In the genomic region with DNA sequence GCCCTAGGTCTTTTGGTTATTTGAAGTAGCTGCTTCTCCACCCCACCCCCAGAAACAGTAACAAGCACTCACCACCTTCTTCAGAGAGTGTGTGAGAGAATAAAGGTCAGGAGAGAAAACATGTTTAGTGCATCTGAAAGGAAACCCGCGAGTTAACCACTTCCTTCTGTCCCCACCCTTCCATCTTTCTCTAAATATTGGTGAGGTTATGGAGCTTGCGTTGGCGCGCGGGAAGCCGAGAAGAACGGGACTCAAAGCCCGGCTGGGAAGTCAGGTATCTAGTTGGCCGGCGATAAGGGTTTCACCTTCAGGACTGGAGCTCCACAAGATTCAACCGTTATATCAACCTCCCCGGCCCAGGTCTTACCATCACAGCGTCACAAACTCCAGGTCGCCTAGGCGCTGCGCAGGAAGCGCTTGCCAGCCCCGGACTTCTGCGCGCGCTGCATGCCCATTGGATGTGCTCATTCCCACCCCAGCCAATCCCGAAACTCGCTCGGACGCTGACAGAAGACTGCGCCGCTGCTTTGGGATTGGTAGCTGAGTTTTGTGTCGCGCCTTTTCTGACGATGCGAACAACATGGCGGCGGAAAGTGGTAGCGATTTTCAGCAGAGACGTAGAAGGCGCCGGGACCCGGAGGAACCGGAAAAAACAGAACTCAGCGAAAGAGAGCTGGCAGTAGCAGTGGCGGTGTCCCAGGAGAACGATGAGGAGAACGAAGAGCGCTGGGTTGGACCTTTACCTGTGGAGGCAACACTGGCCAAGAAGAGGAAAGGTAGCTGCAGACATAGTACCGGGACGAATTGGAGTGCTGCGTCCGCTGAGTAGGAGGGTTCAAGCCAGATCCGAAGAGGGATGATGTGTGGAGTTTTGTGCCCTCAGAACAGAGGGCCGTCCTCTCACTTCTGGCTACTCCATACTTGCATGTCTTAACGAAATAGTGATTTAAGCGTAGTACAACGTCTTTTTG, we compare ENCODE assay signal across 8 cellular contexts. TPM values are rescaled to one million over a fixed set of nuclear protein-coding genes. Genes with fewer than 3 reads are reported as not detected.
DNase-seq lines count a peak whose midpoint lies in the region; ATAC-seq, FAIRE-seq and TF ChIP-seq lines count a peak whose summit lies in the region.

A gene with protein sequence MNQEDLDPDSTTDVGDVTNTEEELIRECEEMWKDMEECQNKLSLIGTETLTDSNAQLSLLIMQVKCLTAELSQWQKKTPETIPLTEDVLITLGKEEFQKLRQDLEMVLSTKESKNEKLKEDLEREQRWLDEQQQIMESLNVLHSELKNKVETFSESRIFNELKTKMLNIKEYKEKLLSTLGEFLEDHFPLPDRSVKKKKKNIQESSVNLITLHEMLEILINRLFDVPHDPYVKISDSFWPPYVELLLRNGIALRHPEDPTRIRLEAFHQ (minus strand): TSS at position 438 of the 971 bp plus-strand sequence. CDS start 8,261 bp downstream, outside the sequence.
Gene PPWD1 (plus strand): TSS at position 566 of the 971 bp plus-strand sequence. CDS start 15 bp downstream, at position 581.

- H3K4me1 Mint-ChIP-seq in chondrocyte (ENCODE audit: low read depth): peaks cover 39% of the 10 kb centered on the region

- H3K9me3 Mint-ChIP-seq in chondrocyte (ENCODE audit: low read depth): no peaks in the 10 kb centered on the region

- H3K9me3 ChIP-seq in kidney (ENCODE audit: control insufficient read depth in 1 of 2, low read length in 2 of 2): no peaks in the 10 kb centered on the region

- FAIRE-seq in kidney (lab: Jason Lieb, UNC): peak; percentile 81

- H3K4me1 ChIP-seq in kidney (ENCODE audit: control insufficient read depth in 1 of 2, insufficient read depth in 1 of 2, low read depth in 1 of 2, low read length in 2 of 2): peaks cover 0 to 5% of the 10 kb centered on the region in 2 donors

- H3K4me3 ChIP-seq in kidney (ENCODE audit: low read length in 2 of 2): peak within 1 kb of the TSS; percentile 89 to 99

- intact Hi-C loops in kidney (cut with DNase I): no loop called here

- no peaks in the 10 kb centered on the region for H3K27me3 Mint-ChIP-seq in chondrocyte (ENCODE audit: low read depth)

- TF ChIP-seq POLR2A in GM19099 (IDR thresholded peaks at IDR 0.05; ENCODE audit: extremely low read depth, insufficient read length, low read depth): peak; percentile 85

- peak within 1 kb of the TSS; percentile 68 to 80 for H3K27ac ChIP-seq in kidney (ENCODE audit: low read depth in 2 of 2, low read length in 2 of 2)

- TF ChIP-seq CTCF in chondrocyte (IDR thresholded peaks at IDR 0.05): no peak
- no peak for TF ChIP-seq CTCF in kidney (IDR thresholded peaks at IDR 0.05; ENCODE audit: borderline replicate concordance, extremely low read depth, insufficient read depth)

- ATAC-seq in HG03432 (IDR thresholded peaks at IDR 0.05; ENCODE audit: unreplicated experiment): peak; percentile 100

- DNase-seq in AG20443 (ENCODE audit: low spot score) (peak; percentile 97), NCI-H510A (lab: John Stamatoyannopoulos, UW) (peak; percentile 77), chondrocyte (ENCODE audit: low spot score) (peak; percentile 98), kidney (peak; percentile 97)
- peak; percentile 91 for DNase-seq in activated CD4-positive, alpha-beta T cell treated with anti-CD3 and anti-CD28 coated beads for 1 hour
- peak; percentile 97 for DNase-seq in stimulated activated CD4-positive, alpha-beta T cell treated with anti-CD3 and anti-CD28 coated beads, Interleukin-15, amount 100 ng/mL, for 24 hours

- no peaks in the 10 kb centered on the region for H3K36me3 ChIP-seq in kidney (ENCODE audit: control insufficient read depth in 1 of 2, insufficient read depth in 2 of 2, low read length in 2 of 2)

- H3K36me3 Mint-ChIP-seq in chondrocyte (ENCODE audit: low read depth): peaks cover 1% of the 10 kb centered on the region

- H3K9ac ChIP-seq in kidney (ENCODE audit: low read length in 2 of 2): peak within 1 kb of the TSS; percentile 79 to 81

- H3K27ac Mint-ChIP-seq in chondrocyte (ENCODE audit: unreplicated experiment): peak within 1 kb of the TSS; percentile 100

- peak within 1 kb of the TSS; percentile 98 for H3K4me3 Mint-ChIP-seq in chondrocyte (ENCODE audit: unreplicated experiment)

RNA-seq across cellular contexts. Expression of the first gene that starts in this region (rescaled TPM):
- total RNA-seq in chondrocyte: 7.2 to 19.6 TPM (median 8.7 TPM) in 3 replicates
- 3.5 TPM for total RNA-seq in kidney
- polyA plus RNA-seq in kidney (ENCODE audit: insufficient read depth, low read depth, low replicate concordance): not detected

RNA-seq across cellular contexts. Expression of gene PPWD1, which starts in this region (rescaled TPM):
- total RNA-seq in chondrocyte: 19.5 to 35.2 TPM (median 21.0 TPM) in 3 replicates
- 29.7 TPM for total RNA-seq in kidney
- polyA plus RNA-seq in kidney (ENCODE audit: insufficient read depth, low read depth, low replicate concordance): 16.5 TPM

Comparison
In these comparisons a context has a peak if more than half of its experiments do, and no peak if none do; other contexts are left out.
1. Peak in every context shown above with its lines: DNase-seq, ATAC-seq, H3K4me3 ChIP-seq and H3K27ac ChIP-seq.